Comparison of ENCODE assay signal across 19 cellular contexts in the genomic region with DNA sequence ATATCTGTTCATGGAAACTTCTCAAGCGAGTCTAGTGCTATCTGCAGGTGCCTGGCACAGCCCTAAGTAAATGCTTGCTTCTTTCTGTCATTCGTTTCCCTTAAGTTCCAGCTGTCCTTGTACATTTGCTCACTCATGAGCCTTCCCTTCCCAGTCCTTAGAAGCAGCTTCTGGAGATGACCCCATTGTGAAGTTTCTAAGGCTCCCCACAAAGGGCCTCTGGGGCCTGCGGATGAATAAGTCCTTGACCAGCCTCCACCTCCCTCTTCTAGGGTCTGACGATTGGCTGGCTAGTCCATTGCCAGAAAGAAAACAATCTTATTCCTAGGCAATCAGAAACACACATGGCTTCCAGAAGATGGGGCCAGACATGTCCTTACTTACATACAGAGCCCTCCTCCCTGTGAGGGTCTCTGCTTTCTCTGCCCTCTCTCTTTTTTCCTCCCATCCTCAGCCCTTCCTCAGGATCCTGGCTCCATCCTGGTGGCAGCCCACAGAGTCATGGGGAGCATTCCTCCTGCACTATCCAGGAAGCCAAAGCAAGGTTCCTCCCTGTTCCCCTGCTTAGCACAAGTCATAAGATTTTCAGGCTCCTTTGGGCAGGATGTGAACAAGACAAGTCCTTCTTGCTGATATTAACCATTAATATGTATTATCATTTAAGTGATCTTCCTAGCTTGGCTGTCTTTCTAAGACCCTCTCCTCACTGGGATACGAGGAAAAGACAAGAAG.
A peak's percentile ranks its signal among the peaks of the same experiment; 100 is the strongest.
DNase-seq lines count a peak whose midpoint lies in the region; ATAC-seq and TF ChIP-seq lines count a peak whose summit lies in the region.
"Had no signal": no experiment of that assay in that cellular context is flagged by ENCODE, and none has a peak within 500 bp of the region (broad histone marks: within the 10 kb centered on the region; RNA-seq: fewer than 3 reads in every experiment).

No MANE protein-coding gene starts in this region.

- H3K4me3 ChIP-seq in left ventricle myocardium inferior: no peak overlapping the region
- no peak overlapping the region for H3K4me3 ChIP-seq in GM23338
- H3K4me3 ChIP-seq: BLaER1 treated with 17β-estradiol and CSF1 and Interleukin-3, amounts not matched to agents 10 nM and 100 nM had no signal

- H3K9me3 ChIP-seq in left ventricle myocardium inferior (replicated peaks): no peaks in the 10 kb centered on the region

- H4K20me1 ChIP-seq in GM23338 (replicated peaks; ENCODE audit: insufficient read depth): no peaks in the 10 kb centered on the region
- H4K20me1 ChIP-seq: BLaER1 treated with 17β-estradiol and CSF1 and Interleukin-3, amounts not matched to agents 10 nM and 100 nM had no signal

- H3K79me2 ChIP-seq in GM23338 (replicated peaks; ENCODE audit: insufficient read depth): no peaks in the 10 kb centered on the region

- intact Hi-C loops in left ventricle myocardium inferior (cut with micrococcal nuclease): no loop called here
- intact Hi-C loops in Right ventricle myocardium inferior (cut with DNase I): no loop called here

- no peaks in the 10 kb centered on the region for H3K4me1 Mint-ChIP-seq in GM23338
- H3K4me1 Mint-ChIP-seq: B cell; CD8-positive, alpha-beta memory T cell had no signal

- H3K36me3 ChIP-seq in left ventricle myocardium inferior (no peaks in the 10 kb centered on the region), GM23338 (ENCODE audit: insufficient read depth) (no peaks in the 10 kb centered on the region)
- H3K36me3 ChIP-seq: BLaER1 treated with 17β-estradiol and CSF1 and Interleukin-3, amounts not matched to agents 10 nM and 100 nM had no signal

- no peak overlapping the region for H3K4me3 Mint-ChIP-seq in GM23338
- H3K4me3 Mint-ChIP-seq: B cell; CD4-positive, alpha-beta T cell; CD8-positive, alpha-beta memory T cell; HFFc6 had no signal

- no peak overlapping the region for H3K4me2 ChIP-seq in GM23338

- TF ChIP-seq CTCF in left ventricle myocardium inferior (IDR thresholded peaks at IDR 0.05; ENCODE audit: borderline replicate concordance) (no peak), GM23338 (conservative IDR thresholded peaks at IDR 0.05; ENCODE audit: low read depth in 2 of 2) (no peak)

- peaks cover 14% of the 10 kb centered on the region for H3K27me3 Mint-ChIP-seq in GM23338 (ENCODE audit: insufficient read depth, low read depth, poor library complexity)

- H3K27me3 ChIP-seq in left ventricle myocardium inferior (ENCODE audit: low read depth): peaks cover 4% of the 10 kb centered on the region
- H3K27me3 ChIP-seq in GM23338 (ENCODE audit: insufficient read depth): no peaks in the 10 kb centered on the region
- H3K27me3 ChIP-seq: BLaER1 treated with 17β-estradiol and CSF1 and Interleukin-3, amounts not matched to agents 10 nM and 100 nM had no signal

- H3K4me1 ChIP-seq in left ventricle myocardium inferior (peaks cover 9% of the 10 kb centered on the region), GM23338 (ENCODE audit: insufficient read depth) (no peaks in the 10 kb centered on the region)

- H3K27ac Mint-ChIP-seq in GM23338: no peak overlapping the region
- H3K27ac Mint-ChIP-seq: B cell; CD4-positive, alpha-beta T cell; CD8-positive, alpha-beta memory T cell; HFFc6 had no signal

- H3K27ac ChIP-seq in left ventricle myocardium inferior (replicated peaks) (peak overlapping the region; percentile 22), GM23338 (ENCODE audit: low read depth) (no peak overlapping the region)
- H3K27ac ChIP-seq: 22Rv1; BLaER1 treated with 17β-estradiol and CSF1 and Interleukin-3, amounts not matched to agents 10 nM and 100 nM had no signal

- H3K9me3 Mint-ChIP-seq in GM23338: no peaks in the 10 kb centered on the region; the same call in 2 of the 3 replicates
- H3K9me3 Mint-ChIP-seq: CD4-positive, alpha-beta T cell had no signal

- peak overlapping the region; percentile 88 for H2AFZ ChIP-seq in GM23338

- DNase-seq in activated CD8-positive, alpha-beta memory T cell treated with anti-CD3 and anti-CD28 coated beads for 24 hours: peak; percentile 19
- no peak for DNase-seq in activated CD8-positive, alpha-beta memory T cell treated with anti-CD3 and anti-CD28 coated beads, Interleukin-2, amount 50 U/mL, for 48 hours
- DNase-seq in left ventricle myocardium inferior (no peak), Right ventricle myocardium inferior (ENCODE audit: missing footprints) (no peak), GM23338 (ENCODE audit: low spot score) (no peak), HCEC 1CT (no peak), globus pallidus (ENCODE audit: low spot score) (no peak)
- DNase-seq: CD4-positive, alpha-beta T cell; CD8-positive, alpha-beta memory T cell; DMS53; DMS79 treated with DMSO at 0.1 percent for 48 hours; GF-D8; H7; HFFc6 had no signal

- ATAC-seq in Right ventricle myocardium inferior (no peak), GM23338 (no peak)
- ATAC-seq: HCT116 had no signal

- no peaks in the 10 kb centered on the region for H3F3A ChIP-seq in GM23338 (replicated peaks; ENCODE audit: low read depth)

- H3K9me2 ChIP-seq in GM23338 (ENCODE audit: insufficient read depth): peaks cover 13% of the 10 kb centered on the region; the same call in 1 of the 2 replicates

- H3K36me3 Mint-ChIP-seq in GM23338 (ENCODE audit: low read depth): no peaks in the 10 kb centered on the region
- H3K36me3 Mint-ChIP-seq: CD14-positive monocyte had no signal

TF ChIP-seq in GM23338, 12 proteins besides CTCF, POLR2A, EP300 and RAD21 (continues in another document):
- TF ChIP-seq NANOG (IDR thresholded peaks at IDR 0.05; ENCODE audit: borderline replicate concordance) (no peak), EZH2 (IDR thresholded peaks at IDR 0.05; ENCODE audit: low read depth, unreplicated experiment) (no peak), POLR2AphosphoS5 (IDR thresholded peaks at IDR 0.05; ENCODE audit: low read depth) (no peak), JUNB (IDR thresholded peaks at IDR 0.05; ENCODE audit: unreplicated experiment) (no peak), CREB1 (CRISPR knock-in tag; IDR thresholded peaks at IDR 0.05; ENCODE audit: low read depth) (no peak)
- TF ChIP-seq, protein P1, sequence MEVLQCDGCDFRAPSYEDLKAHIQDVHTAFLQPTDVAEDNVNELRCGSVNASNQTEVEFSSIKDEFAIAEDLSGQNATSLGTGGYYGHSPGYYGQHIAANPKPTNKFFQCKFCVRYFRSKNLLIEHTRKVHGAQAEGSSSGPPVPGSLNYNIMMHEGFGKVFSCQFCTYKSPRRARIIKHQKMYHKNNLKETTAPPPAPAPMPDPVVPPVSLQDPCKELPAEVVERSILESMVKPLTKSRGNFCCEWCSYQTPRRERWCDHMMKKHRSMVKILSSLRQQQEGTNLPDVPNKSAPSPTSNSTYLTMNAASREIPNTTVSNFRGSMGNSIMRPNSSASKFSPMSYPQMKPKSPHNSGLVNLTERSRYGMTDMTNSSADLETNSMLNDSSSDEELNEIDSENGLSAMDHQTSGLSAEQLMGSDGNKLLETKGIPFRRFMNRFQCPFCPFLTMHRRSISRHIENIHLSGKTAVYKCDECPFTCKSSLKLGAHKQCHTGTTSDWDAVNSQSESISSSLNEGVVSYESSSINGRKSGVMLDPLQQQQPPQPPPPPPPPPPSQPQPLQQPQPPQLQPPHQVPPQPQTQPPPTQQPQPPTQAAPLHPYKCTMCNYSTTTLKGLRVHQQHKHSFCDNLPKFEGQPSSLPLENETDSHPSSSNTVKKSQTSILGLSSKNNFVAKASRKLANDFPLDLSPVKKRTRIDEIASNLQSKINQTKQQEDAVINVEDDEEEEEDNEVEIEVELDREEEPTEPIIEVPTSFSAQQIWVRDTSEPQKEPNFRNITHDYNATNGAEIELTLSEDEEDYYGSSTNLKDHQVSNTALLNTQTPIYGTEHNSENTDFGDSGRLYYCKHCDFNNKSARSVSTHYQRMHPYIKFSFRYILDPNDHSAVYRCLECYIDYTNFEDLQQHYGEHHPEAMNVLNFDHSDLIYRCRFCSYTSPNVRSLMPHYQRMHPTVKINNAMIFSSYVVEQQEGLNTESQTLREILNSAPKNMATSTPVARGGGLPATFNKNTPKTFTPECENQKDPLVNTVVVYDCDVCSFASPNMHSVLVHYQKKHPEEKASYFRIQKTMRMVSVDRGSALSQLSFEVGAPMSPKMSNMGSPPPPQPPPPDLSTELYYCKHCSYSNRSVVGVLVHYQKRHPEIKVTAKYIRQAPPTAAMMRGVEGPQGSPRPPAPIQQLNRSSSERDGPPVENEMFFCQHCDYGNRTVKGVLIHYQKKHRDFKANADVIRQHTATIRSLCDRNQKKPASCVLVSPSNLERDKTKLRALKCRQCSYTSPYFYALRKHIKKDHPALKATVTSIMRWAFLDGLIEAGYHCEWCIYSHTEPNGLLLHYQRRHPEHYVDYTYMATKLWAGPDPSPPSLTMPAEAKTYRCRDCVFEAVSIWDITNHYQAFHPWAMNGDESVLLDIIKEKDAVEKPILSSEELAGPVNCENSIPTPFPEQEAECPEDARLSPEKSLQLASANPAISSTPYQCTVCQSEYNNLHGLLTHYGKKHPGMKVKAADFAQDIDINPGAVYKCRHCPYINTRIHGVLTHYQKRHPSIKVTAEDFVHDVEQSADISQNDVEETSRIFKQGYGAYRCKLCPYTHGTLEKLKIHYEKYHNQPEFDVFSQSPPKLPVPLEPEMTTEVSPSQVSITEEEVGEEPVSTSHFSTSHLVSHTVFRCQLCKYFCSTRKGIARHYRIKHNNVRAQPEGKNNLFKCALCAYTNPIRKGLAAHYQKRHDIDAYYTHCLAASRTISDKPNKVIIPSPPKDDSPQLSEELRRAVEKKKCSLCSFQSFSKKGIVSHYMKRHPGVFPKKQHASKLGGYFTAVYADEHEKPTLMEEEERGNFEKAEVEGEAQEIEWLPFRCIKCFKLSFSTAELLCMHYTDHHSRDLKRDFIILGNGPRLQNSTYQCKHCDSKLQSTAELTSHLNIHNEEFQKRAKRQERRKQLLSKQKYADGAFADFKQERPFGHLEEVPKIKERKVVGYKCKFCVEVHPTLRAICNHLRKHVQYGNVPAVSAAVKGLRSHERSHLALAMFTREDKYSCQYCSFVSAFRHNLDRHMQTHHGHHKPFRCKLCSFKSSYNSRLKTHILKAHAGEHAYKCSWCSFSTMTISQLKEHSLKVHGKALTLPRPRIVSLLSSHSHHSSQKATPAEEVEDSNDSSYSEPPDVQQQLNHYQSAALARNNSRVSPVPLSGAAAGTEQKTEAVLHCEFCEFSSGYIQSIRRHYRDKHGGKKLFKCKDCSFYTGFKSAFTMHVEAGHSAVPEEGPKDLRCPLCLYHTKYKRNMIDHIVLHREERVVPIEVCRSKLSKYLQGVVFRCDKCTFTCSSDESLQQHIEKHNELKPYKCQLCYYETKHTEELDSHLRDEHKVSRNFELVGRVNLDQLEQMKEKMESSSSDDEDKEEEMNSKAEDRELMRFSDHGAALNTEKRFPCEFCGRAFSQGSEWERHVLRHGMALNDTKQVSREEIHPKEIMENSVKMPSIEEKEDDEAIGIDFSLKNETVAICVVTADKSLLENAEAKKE (CRISPR knock-in tag; IDR thresholded peaks at IDR 0.05): no peak
